Comparison of ENCODE assay signal across 1 cellular context in genomic region chr1:168907781-168908180, GRCh38.
TF ChIP-seq lines count a peak whose summit lies in the region.

No MANE protein-coding gene starts in this region.

TF ChIP-seq in SK-N-SH, 30 proteins besides CTCF, POLR2A, EP300 and RAD21 (continued from another document):
- TF ChIP-seq, protein P1, sequence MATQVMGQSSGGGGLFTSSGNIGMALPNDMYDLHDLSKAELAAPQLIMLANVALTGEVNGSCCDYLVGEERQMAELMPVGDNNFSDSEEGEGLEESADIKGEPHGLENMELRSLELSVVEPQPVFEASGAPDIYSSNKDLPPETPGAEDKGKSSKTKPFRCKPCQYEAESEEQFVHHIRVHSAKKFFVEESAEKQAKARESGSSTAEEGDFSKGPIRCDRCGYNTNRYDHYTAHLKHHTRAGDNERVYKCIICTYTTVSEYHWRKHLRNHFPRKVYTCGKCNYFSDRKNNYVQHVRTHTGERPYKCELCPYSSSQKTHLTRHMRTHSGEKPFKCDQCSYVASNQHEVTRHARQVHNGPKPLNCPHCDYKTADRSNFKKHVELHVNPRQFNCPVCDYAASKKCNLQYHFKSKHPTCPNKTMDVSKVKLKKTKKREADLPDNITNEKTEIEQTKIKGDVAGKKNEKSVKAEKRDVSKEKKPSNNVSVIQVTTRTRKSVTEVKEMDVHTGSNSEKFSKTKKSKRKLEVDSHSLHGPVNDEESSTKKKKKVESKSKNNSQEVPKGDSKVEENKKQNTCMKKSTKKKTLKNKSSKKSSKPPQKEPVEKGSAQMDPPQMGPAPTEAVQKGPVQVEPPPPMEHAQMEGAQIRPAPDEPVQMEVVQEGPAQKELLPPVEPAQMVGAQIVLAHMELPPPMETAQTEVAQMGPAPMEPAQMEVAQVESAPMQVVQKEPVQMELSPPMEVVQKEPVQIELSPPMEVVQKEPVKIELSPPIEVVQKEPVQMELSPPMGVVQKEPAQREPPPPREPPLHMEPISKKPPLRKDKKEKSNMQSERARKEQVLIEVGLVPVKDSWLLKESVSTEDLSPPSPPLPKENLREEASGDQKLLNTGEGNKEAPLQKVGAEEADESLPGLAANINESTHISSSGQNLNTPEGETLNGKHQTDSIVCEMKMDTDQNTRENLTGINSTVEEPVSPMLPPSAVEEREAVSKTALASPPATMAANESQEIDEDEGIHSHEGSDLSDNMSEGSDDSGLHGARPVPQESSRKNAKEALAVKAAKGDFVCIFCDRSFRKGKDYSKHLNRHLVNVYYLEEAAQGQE (IDR thresholded peaks at IDR 0.05; ENCODE audit: low read depth, low read length) = no peak
- TF ChIP-seq TCF12 (IDR thresholded peaks at IDR 0.05) (no peak), RFX5 (IDR thresholded peaks at IDR 0.05; ENCODE audit: low read length) (no peak), USF2 (IDR thresholded peaks at IDR 0.05; ENCODE audit: borderline replicate concordance, low read depth, low read length) (no peak), FOXJ3 (CRISPR knock-in tag; IDR thresholded peaks at IDR 0.05) (no peak), TEAD4 (IDR thresholded peaks at IDR 0.05; ENCODE audit: borderline replicate concordance, insufficient read depth) (no peak), ELF1 (IDR thresholded peaks at IDR 0.05) (no peak)
TF ChIP-seq in SK-N-SH: peak in this region for 0.
